ENCODE assay signal across 26 cellular contexts in genomic region chr5:135105105-135105484, GRCh38.
"Had no signal": no experiment of that assay in that cellular context is flagged by ENCODE, and none has a peak within 500 bp of the region (broad histone marks: within the 10 kb centered on the region; RNA-seq: fewer than 3 reads in every experiment).

No MANE protein-coding gene starts in this region.

- H3K9me3 Mint-ChIP-seq: immature natural killer cell; memory B cell; naive thymus-derived CD4-positive, alpha-beta T cell; natural killer cell treated with Interleukin-12 subunit alpha and Interleukin-12 subunit beta and Interleukin-15 and Interleukin-18, amount 100 ng/mL, for 72 hours; stimulated activated effector memory CD8-positive, alpha-beta T cell treated with anti-CD3 and anti-CD28 coated beads, Interleukin-12 subunit alpha, Interleukin-12 subunit beta, amount 100 ng/mL, for 72 hours; stimulated activated naive CD8-positive, alpha-beta T cell treated with anti-CD3 and anti-CD28 coated beads, Interleukin-15, Interleukin-2, amounts not matched to agents 100 ng/mL and 50 ng/mL, for 24 hours had no signal

- H3K4me1 Mint-ChIP-seq: immature natural killer cell; memory B cell; naive thymus-derived CD4-positive, alpha-beta T cell; stimulated activated effector memory CD8-positive, alpha-beta T cell treated with anti-CD3 and anti-CD28 coated beads, Interleukin-12 subunit alpha, Interleukin-12 subunit beta, amount 100 ng/mL, for 72 hours had no signal

- H3K27ac ChIP-seq: left ventricle myocardium inferior, pancreas, prostate gland, spleen, suprapubic skin, thoracic aorta, tibial artery, upper lobe of right lung had no signal

- H3K4me3 ChIP-seq: left ventricle myocardium inferior, lung, mucosa of descending colon, pancreas, prostate gland, spleen, suprapubic skin, thoracic aorta, tibial artery, upper lobe of right lung had no signal

- H3K4me3 Mint-ChIP-seq: immature natural killer cell; memory B cell; naive thymus-derived CD4-positive, alpha-beta T cell; natural killer cell treated with Interleukin-12 subunit alpha and Interleukin-12 subunit beta and Interleukin-15 and Interleukin-18, amount 100 ng/mL, for 72 hours; stimulated activated effector memory CD8-positive, alpha-beta T cell treated with anti-CD3 and anti-CD28 coated beads, Interleukin-12 subunit alpha, Interleukin-12 subunit beta, amount 100 ng/mL, for 72 hours; stimulated activated naive CD8-positive, alpha-beta T cell treated with anti-CD3 and anti-CD28 coated beads, Interleukin-15, Interleukin-2, amounts not matched to agents 100 ng/mL and 50 ng/mL, for 24 hours had no signal

- H3K27me3 Mint-ChIP-seq: naive thymus-derived CD4-positive, alpha-beta T cell; stimulated activated naive CD8-positive, alpha-beta T cell treated with anti-CD3 and anti-CD28 coated beads, Interleukin-15, Interleukin-2, amounts not matched to agents 100 ng/mL and 50 ng/mL, for 24 hours had no signal

- H3K36me3 Mint-ChIP-seq: immature natural killer cell; memory B cell; naive thymus-derived CD4-positive, alpha-beta T cell; natural killer cell treated with Interleukin-12 subunit alpha and Interleukin-12 subunit beta and Interleukin-15 and Interleukin-18, amount 100 ng/mL, for 72 hours; stimulated activated effector memory CD8-positive, alpha-beta T cell treated with anti-CD3 and anti-CD28 coated beads, Interleukin-12 subunit alpha, Interleukin-12 subunit beta, amount 100 ng/mL, for 72 hours had no signal

- H3K27ac Mint-ChIP-seq: immature natural killer cell; memory B cell; naive thymus-derived CD4-positive, alpha-beta T cell; natural killer cell treated with Interleukin-12 subunit alpha and Interleukin-12 subunit beta and Interleukin-15 and Interleukin-18, amount 100 ng/mL, for 72 hours; stimulated activated effector memory CD8-positive, alpha-beta T cell treated with anti-CD3 and anti-CD28 coated beads, Interleukin-12 subunit alpha, Interleukin-12 subunit beta, amount 100 ng/mL, for 72 hours; stimulated activated naive CD8-positive, alpha-beta T cell treated with anti-CD3 and anti-CD28 coated beads, Interleukin-15, Interleukin-2, amounts not matched to agents 100 ng/mL and 50 ng/mL, for 24 hours had no signal

- DNase-seq: hypothalamus; immature natural killer cell; midbrain; mucosa of descending colon; naive thymus-derived CD4-positive, alpha-beta T cell; nucleus accumbens; retina; small intestine; spleen; stimulated activated CD4-positive, alpha-beta T cell treated with anti-CD3 and anti-CD28 coated beads, Interleukin-4, amount 100 ng/mL, for 24 hours; stimulated activated naive CD4-positive, alpha-beta T cell; trophoblast cell; upper lobe of right lung had no signal

- ATAC-seq: mucosa of descending colon; naive thymus-derived CD4-positive, alpha-beta T cell; natural killer cell treated with Interleukin-12 subunit alpha and Interleukin-12 subunit beta and Interleukin-15 and Interleukin-18, amount 100 ng/mL, for 72 hours; pancreas; right cardiac atrium; sciatic nerve; stimulated activated effector memory CD8-positive, alpha-beta T cell treated with anti-CD3 and anti-CD28 coated beads, Interleukin-12 subunit alpha, Interleukin-12 subunit beta, amount 100 ng/mL, for 72 hours had no signal
